1 cellular context compared by ENCODE assay signal in genomic region chr2:11864724-11865123, GRCh38.
TF ChIP-seq lines count a peak whose summit lies in the region.

No MANE protein-coding gene starts in this region.

TF ChIP-seq in H1, 55 proteins besides CTCF, POLR2A, EP300 and RAD21:
- TF ChIP-seq JUND (IDR thresholded peaks at IDR 0.05; ENCODE audit: low read length) (no peak), CREB1 (IDR thresholded peaks at IDR 0.05) (no peak), HDAC2 (IDR thresholded peaks at IDR 0.05; ENCODE audit: borderline replicate concordance in 1 of 2, low read depth in 2 of 2, low read length in 2 of 2) (no peak), KDM1A (IDR thresholded peaks at IDR 0.05; ENCODE audit: borderline replicate concordance, low read length) (no peak), POU5F1 (IDR thresholded peaks at IDR 0.05; ENCODE audit: low read depth, low read length) (no peak), CEBPB (IDR thresholded peaks at IDR 0.05; ENCODE audit: low read depth, low read length) (no peak), SIX5 (IDR thresholded peaks at IDR 0.05; ENCODE audit: low read depth, low read length) (no peak), CHD7 (IDR thresholded peaks at IDR 0.05; ENCODE audit: insufficient replicate concordance, low read length) (no peak), E2F6 (IDR thresholded peaks at IDR 0.05) (no peak), RXRA (IDR thresholded peaks at IDR 0.05; ENCODE audit: insufficient read depth, low read depth, low read length) (no peak), BACH1 (IDR thresholded peaks at IDR 0.05; ENCODE audit: low read length) (no peak), CBX5 (IDR thresholded peaks at IDR 0.05; ENCODE audit: low read depth, low read length) (no peak), GTF2F1 (IDR thresholded peaks at IDR 0.05; ENCODE audit: borderline replicate concordance, low read depth, low read length) (no peak)
TF ChIP-seq in H1: peak in this region for 0.
